9 cellular contexts compared by ENCODE assay signal in the genomic region with DNA sequence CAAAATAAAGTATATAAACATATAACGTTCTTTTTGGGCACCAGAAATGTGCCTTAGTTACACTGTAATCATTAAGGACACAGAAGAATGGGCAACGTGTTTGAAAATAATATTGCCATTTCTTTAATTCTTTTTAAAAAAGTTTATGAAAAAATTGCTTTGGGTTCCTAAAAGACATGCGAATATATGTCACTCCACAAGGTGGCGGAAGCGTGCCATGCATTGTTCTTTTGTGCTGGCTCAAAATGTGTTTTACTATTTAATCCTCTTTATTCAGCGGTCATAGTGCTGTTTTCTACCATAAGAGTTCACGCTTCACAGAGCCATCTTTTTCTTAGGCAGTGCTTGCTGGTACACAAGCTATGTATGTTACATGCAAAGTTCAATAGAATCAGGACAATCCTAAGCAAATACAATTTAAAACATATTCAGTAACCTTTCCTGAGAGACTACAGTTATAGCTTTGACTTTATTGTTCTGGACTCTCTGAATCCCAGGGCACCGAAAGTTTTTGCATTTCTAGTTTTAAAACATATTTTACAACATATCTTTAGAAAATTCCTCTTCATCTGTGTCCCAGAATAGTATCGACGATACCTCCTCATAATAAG.
A peak's percentile ranks its signal among the peaks of the same experiment; 100 is the strongest.
DNase-seq lines count a peak whose midpoint lies in the region; ATAC-seq, FAIRE-seq and TF ChIP-seq lines count a peak whose summit lies in the region.
"Had no signal": no experiment of that assay in that cellular context is flagged by ENCODE, and none has a peak within 500 bp of the region (broad histone marks: within the 10 kb centered on the region; RNA-seq: fewer than 3 reads in every experiment).

No MANE protein-coding gene starts in this region.

- H3K36me3 ChIP-seq in HAP-1 (replicated peaks) = no peaks in the 10 kb centered on the region
- H3K36me3 ChIP-seq in K562 (ENCODE audit: control insufficient read depth, insufficient read depth, low read length) = no peaks in the 10 kb centered on the region

- H3K36me3 Mint-ChIP-seq in T-helper 2 cell treated with Interferon-gamma antibody and Interleukin-4, amounts not matched to agents 5 μg/mL and 100 μg/mL, for 36 hours (ENCODE audit: low read depth) = no peaks in the 10 kb centered on the region

- H3K27me3 ChIP-seq in HAP-1 (ENCODE audit: low read depth) = no peaks in the 10 kb centered on the region
- no peaks in the 10 kb centered on the region for H3K27me3 ChIP-seq in K562 (ENCODE audit: control insufficient read depth in 2 of 2, insufficient read depth in 2 of 2, low read length in 2 of 2)

- intact Hi-C loops in K562 (cut with micrococcal nuclease) = loop anchor here (2.0 to 5.0 kb wide), 2 partner anchors 466 to 561 kb away; no protein-coding TSS in a partner anchor

- ATAC-seq in K562 (no peak), GM19023 (IDR thresholded peaks at IDR 0.05; ENCODE audit: unreplicated experiment) (no peak)
- ATAC-seq: left colon had no signal

- no TSS peak for BruUV-seq in K562 (replicated peaks; lab: Mats Ljungman, UMichigan)

- no peaks in the 10 kb centered on the region for H3K9me1 ChIP-seq in K562 (ENCODE audit: control insufficient read depth, insufficient read depth, low read length)

- no peak overlapping the region for H3K4me3 ChIP-seq in HAP-1
- no peak overlapping the region for H3K4me3 ChIP-seq in K562

- TF ChIP-seq EP300 in K562 (IDR thresholded peaks at IDR 0.05; ENCODE audit: low read length) = no peak

- POLR2A ChIA-PET in K562 (lab: Yijun Ruan, JAX) = no interaction called here

- in situ Hi-C loops in HAP-1 (cut with MboI; ENCODE audit: low sequenced_read_pairs) = no loop called here
- in situ Hi-C loops in K562 (cut with MboI) = no loop called here

- TF ChIP-seq CTCF in GM10266 (IDR thresholded peaks at IDR 0.05; ENCODE audit: control insufficient read depth, insufficient read depth, low read depth, missing control alignments) (peak; percentile 82), K562 (IDR thresholded peaks at IDR 0.05 in 2 of 3, conservative IDR thresholded peaks at IDR 0.05 in 1 of 3; ENCODE audit: insufficient read depth in 2 of 3, low read depth in 1 of 3, low read length in 3 of 3) (peak; percentile 26 to 70 (median 50); a peak in 5 of 6 replicates)

- no peak overlapping the region for H3K27ac Mint-ChIP-seq in T-helper 2 cell treated with Interferon-gamma antibody and Interleukin-4, amounts not matched to agents 5 μg/mL and 100 μg/mL, for 36 hours

- no peak overlapping the region for H3K9ac ChIP-seq in K562 (ENCODE audit: insufficient read depth in 1 of 2, low read depth in 2 of 2, low read length in 2 of 2)

- H3K4me3 Mint-ChIP-seq in T-helper 2 cell treated with Interferon-gamma antibody and Interleukin-4, amounts not matched to agents 5 μg/mL and 100 μg/mL, for 36 hours = no peak overlapping the region

- DNase-seq in GM10266 (ENCODE audit: extremely low spot score) (peak; percentile 45), HAP-1 (ENCODE audit: low spot score in 2 of 2) (peak; percentile 46 to 67), MV-4-11 (lab: John Stamatoyannopoulos, UW) (peak; percentile 24), K562 (ENCODE audit: extremely low read depth in 1 of 4, low spot score in 3 of 4) (peak; percentile 6 to 45 (median 17)), iPS-NIHi7 (ENCODE audit: extremely low spot score) (peak; percentile 38)
- peak; percentile 16 for DNase-seq in T-helper 2 cell treated with Interferon-gamma antibody and Interleukin-4, amounts not matched to agents 5 μg/mL and 100 μg/mL, for 36 hours (ENCODE audit: low spot score)
- DNase-seq in stimulated activated CD4-positive, alpha-beta T cell treated with anti-CD3 and anti-CD28 coated beads, Interleukin-15, amount 100 ng/mL, for 48 hours (ENCODE audit: low read depth in 2 of 2) = peak; percentile 10 to 23

- H3K27me3 Mint-ChIP-seq in T-helper 2 cell treated with Interferon-gamma antibody and Interleukin-4, amounts not matched to agents 5 μg/mL and 100 μg/mL, for 36 hours (ENCODE audit: low read depth) = peaks cover 5% of the 10 kb centered on the region

- H3K4me1 Mint-ChIP-seq in T-helper 2 cell treated with Interferon-gamma antibody and Interleukin-4, amounts not matched to agents 5 μg/mL and 100 μg/mL, for 36 hours (ENCODE audit: low read depth) = peaks cover 2% of the 10 kb centered on the region

- H3K9me3 Mint-ChIP-seq in T-helper 2 cell treated with Interferon-gamma antibody and Interleukin-4, amounts not matched to agents 5 μg/mL and 100 μg/mL, for 36 hours = no peaks in the 10 kb centered on the region

- no peak overlapping the region for H2AFZ ChIP-seq in K562 (ENCODE audit: low read depth, low read length)

- peak; percentile 62 to 64 for TF ChIP-seq RAD21 in K562 (CRISPR knock-in tag; conservative IDR thresholded peaks at IDR 0.05 in 1 of 2, IDR thresholded peaks at IDR 0.05 in 1 of 2)

- 2% methylated on average over 10 of the region's 10 CpGs for WGBS in K562 (ENCODE audit: insufficient coverage, low coverage, missing lambda C conversion rate)

- H3K4me2 ChIP-seq in K562 (ENCODE audit: insufficient read depth, low read length) = no peak overlapping the region

- CTCF ChIA-PET in K562 (lab: Yijun Ruan, JAX; ENCODE audit: low intra/inter-chr PET ratio) = interaction anchor here (0.6 kb wide), 2 partner anchors 50 to 561 kb away, joined by 3 read pairs; no protein-coding TSS in a partner anchor

- H3K4me1 ChIP-seq in HAP-1 (no peaks in the 10 kb centered on the region), K562 (replicated peaks in 1 of 2; ENCODE audit: control insufficient read depth in 2 of 2, insufficient read depth in 2 of 2, low read length in 2 of 2) (no peaks in the 10 kb centered on the region)

- H3K9me3 ChIP-seq in HAP-1 (no peaks in the 10 kb centered on the region), K562 (replicated peaks; ENCODE audit: control insufficient read depth, insufficient read depth, low read depth, low read length) (no peaks in the 10 kb centered on the region)

- no peak overlapping the region for H3K27ac ChIP-seq in K562 (ENCODE audit: extremely low read depth, low read depth, low read length)

- no peaks in the 10 kb centered on the region for H3K79me2 ChIP-seq in K562 (ENCODE audit: control insufficient read depth, insufficient read depth, low read length)

- peak; percentile 15 for FAIRE-seq in K562 (lab: Jason Lieb, UNC)

- H4K20me1 ChIP-seq in K562 (replicated peaks; ENCODE audit: control insufficient read depth, insufficient read depth, low read length) = no peaks in the 10 kb centered on the region

- no peak for TF ChIP-seq POLR2A in K562 (conservative IDR thresholded peaks at IDR 0.05)

TF ChIP-seq in K562, 482 proteins besides CTCF, POLR2A, EP300 and RAD21:
- 0 out of 2 replicates have a peak, but pooled peaks have one; percentile 18 for TF ChIP-seq SMC3 (conservative IDR thresholded peaks at IDR 0.05; ENCODE audit: insufficient read depth, low read depth, low read length)
- TF ChIP-seq NCOA6 (IDR thresholded peaks at IDR 0.05) = no peak
